ENCODE assay signal across 1 cellular context in the genomic region with DNA sequence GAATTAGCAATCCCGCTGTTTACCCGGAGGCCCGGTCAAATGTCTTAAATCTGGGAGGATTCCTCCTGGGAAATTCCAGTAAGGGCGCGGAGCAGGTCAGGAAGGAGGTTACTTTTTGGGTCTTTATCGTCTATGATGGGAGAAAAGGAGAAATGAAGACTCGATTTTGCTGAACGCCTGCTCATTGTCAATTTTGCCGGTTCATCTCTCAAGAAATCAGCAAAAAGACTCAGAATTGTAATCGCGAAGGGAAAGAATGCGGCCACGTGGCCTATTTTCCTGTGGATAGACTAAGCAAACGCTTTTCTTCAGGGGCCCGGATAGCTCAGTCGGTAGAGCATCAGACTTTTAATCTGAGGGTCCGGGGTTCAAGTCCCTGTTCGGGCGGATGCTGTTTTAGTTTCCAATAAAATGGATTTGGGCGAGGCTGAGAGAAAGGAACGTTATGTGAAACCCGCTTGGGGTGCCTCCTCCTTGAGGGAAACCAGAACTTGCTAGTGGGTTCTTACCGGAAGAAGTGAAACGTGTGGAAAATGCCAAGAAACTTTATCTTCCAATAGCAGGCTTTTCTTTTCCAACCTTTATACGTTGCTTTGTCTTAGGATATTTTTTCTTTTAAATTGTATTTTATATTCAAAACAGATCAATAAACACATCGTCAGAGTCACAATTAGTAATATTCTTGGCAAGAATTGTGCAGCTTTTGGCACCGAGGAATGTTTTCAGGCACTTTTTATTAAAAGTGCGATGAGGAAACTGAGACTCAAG.
A peak's percentile ranks its signal among the peaks of the same experiment; 100 is the strongest.
TF ChIP-seq lines count a peak whose summit lies in the region.

No MANE protein-coding gene starts in this region.

TF ChIP-seq in HepG2, 621 proteins besides CTCF, POLR2A, EP300 and RAD21 (continued from another document):
- peak; percentile 37 for TF ChIP-seq TEAD3 (CRISPR knock-in tag; optimal IDR thresholded peaks at IDR 0.05; ENCODE audit: borderline replicate concordance)
- TF ChIP-seq, protein P1, sequence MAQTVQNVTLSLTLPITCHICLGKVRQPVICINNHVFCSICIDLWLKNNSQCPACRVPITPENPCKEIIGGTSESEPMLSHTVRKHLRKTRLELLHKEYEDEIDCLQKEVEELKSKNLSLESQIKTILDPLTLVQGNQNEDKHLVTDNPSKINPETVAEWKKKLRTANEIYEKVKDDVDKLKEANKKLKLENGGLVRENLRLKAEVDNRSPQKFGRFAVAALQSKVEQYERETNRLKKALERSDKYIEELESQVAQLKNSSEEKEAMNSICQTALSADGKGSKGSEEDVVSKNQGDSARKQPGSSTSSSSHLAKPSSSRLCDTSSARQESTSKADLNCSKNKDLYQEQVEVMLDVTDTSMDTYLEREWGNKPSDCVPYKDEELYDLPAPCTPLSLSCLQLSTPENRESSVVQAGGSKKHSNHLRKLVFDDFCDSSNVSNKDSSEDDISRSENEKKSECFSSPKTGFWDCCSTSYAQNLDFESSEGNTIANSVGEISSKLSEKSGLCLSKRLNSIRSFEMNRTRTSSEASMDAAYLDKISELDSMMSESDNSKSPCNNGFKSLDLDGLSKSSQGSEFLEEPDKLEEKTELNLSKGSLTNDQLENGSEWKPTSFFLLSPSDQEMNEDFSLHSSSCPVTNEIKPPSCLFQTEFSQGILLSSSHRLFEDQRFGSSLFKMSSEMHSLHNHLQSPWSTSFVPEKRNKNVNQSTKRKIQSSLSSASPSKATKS (CRISPR knock-in tag; IDR thresholded peaks at IDR 0.05), result peak; percentile 21; the same call in 1 of the 2 replicates
- TF ChIP-seq NKX3-1 (CRISPR knock-in tag; IDR thresholded peaks at IDR 0.05), result 0 out of 2 replicates have a peak, but pooled peaks have one; percentile 29
- TF ChIP-seq, protein P2, sequence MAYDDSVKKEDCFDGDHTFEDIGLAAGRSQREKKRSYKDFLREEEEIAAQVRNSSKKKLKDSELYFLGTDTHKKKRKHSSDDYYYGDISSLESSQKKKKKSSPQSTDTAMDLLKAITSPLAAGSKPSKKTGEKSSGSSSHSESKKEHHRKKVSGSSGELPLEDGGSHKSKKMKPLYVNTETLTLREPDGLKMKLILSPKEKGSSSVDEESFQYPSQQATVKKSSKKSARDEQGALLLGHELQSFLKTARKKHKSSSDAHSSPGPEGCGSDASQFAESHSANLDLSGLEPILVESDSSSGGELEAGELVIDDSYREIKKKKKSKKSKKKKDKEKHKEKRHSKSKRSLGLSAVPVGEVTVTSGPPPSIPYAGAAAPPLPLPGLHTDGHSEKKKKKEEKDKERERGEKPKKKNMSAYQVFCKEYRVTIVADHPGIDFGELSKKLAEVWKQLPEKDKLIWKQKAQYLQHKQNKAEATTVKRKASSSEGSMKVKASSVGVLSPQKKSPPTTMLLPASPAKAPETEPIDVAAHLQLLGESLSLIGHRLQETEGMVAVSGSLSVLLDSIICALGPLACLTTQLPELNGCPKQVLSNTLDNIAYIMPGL (CRISPR knock-in tag; IDR thresholded peaks at IDR 0.05; ENCODE audit: borderline replicate concordance in 1 of 2, low read depth in 1 of 2), result peak; percentile 95 to 96; a peak in 3 of 4 replicates
- no peak for TF ChIP-seq MTA1 (CRISPR knock-in tag; IDR thresholded peaks at IDR 0.05; ENCODE audit: borderline replicate concordance)
- TF ChIP-seq ZSCAN29 (CRISPR knock-in tag; conservative IDR thresholded peaks at IDR 0.05), result no peak; the same call in 1 of the 2 replicates
- TF ChIP-seq KAT2B (IDR thresholded peaks at IDR 0.05; ENCODE audit: borderline replicate concordance, low read depth, low read length), result no peak
- no peak for TF ChIP-seq SP4 (CRISPR knock-in tag; IDR thresholded peaks at IDR 0.05)
- peak; percentile 33; the same call in 1 of the 2 replicates for TF ChIP-seq NAIF1 (CRISPR knock-in tag; IDR thresholded peaks at IDR 0.05; ENCODE audit: borderline replicate concordance)
- TF ChIP-seq ZNF878 (CRISPR knock-in tag; IDR thresholded peaks at IDR 0.05), result peak; percentile 36; the same call in 1 of the 2 replicates
- peak; percentile 97 for TF ChIP-seq ZNF24 (IDR thresholded peaks at IDR 0.05)
- no peak; the same call in 1 of the 2 replicates for TF ChIP-seq CREM (IDR thresholded peaks at IDR 0.05)
- TF ChIP-seq CREM (CRISPR knock-in tag; IDR thresholded peaks at IDR 0.05), result no peak
- TF ChIP-seq ONECUT2 (CRISPR knock-in tag; IDR thresholded peaks at IDR 0.05), result peak; percentile 4; the same call in 1 of the 2 replicates
- no peak for TF ChIP-seq TSC22D2 (CRISPR knock-in tag; IDR thresholded peaks at IDR 0.05; ENCODE audit: borderline replicate concordance)
- TF ChIP-seq, protein P3, sequence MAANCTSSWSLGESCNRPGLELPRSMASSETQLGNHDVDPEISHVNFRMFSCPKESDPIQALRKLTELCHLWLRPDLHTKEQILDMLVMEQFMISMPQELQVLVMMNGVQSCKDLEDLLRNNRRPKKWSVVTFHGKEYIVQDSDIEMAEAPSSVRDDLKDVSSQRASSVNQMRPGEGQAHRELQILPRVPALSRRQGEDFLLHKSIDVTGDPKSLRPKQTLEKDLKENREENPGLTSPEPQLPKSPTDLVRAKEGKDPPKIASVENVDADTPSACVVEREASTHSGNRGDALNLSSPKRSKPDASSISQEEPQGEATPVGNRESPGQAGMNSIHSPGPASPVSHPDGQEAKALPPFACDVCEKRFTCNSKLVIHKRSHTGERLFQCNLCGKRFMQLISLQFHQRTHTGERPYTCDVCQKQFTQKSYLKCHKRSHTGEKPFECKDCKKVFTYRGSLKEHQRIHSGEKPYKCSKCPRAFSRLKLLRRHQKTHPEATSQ (CRISPR knock-in tag; IDR thresholded peaks at IDR 0.05; ENCODE audit: borderline replicate concordance), result 0 out of 2 replicates have a peak, but pooled peaks have one; percentile 36
TF ChIP-seq in HepG2: peak in this region for 88.
